15 cellular contexts compared by ENCODE assay signal in the genomic region with DNA sequence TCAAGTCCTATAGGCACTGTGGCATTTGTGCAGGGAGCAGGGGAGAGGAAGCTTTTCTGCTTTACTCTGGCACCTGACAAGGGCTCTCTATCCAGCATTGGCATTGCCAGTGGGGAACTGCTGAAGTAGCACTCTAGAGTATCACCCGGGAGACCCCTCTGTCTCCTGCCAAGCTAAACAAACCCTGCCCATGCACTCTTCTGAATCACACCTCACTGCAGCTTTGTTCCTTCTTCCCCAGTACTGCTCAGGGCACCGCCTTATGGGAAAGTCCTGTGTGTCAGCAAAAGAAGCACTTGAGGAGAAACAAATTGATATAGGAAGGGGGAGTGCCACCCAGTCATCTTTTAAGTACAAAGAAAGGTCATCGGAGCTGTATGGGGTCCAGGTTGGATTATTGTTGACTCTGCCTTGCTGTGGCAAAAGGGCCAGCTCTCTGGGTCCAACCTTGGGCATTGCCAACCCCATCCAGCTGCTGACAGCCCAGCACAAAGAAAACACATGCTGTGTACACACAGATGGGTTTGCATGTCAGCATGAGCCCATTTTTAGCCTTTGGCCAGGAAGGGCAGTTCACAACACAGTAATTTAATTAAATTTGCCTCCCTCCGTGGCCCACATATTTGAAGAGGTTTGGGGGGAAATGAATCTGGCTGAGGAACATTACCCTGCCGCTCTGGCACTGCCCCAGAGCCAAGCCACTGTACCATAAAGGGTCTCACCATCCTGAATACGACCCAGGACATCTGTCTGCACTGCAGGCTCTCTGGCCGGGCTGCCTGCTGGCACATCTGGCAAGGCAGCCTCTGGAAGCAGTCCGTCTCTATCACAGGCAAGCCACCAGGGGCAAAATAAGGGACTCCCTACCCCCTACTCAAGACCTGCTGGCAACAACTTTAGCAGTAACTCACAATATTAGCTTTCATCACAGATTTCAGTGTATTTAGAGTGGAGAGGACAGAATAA. TPM values are rescaled to one million over a fixed set of nuclear protein-coding genes. Genes with fewer than 3 reads are reported as not detected.
DNase-seq lines count a peak whose midpoint lies in the region; ATAC-seq, FAIRE-seq and TF ChIP-seq lines count a peak whose summit lies in the region.
"Had no signal": no experiment of that assay in that cellular context is flagged by ENCODE, and none has a peak within 500 bp of the region (broad histone marks: within the 10 kb centered on the region; RNA-seq: fewer than 3 reads in every experiment).

No MANE protein-coding gene starts in this region.

- no peaks in the 10 kb centered on the region for H3K79me2 ChIP-seq in astrocyte (ENCODE audit: insufficient read depth, low read length)

- H3K27ac ChIP-seq in BLaER1 (no peak overlapping the region), astrocyte (ENCODE audit: low read depth, low read length) (no peak overlapping the region)
- H3K27ac ChIP-seq: spleen, VCaP had no signal

- H3K4me3 Mint-ChIP-seq in astrocyte (ENCODE audit: unreplicated experiment) = no peak overlapping the region
- no peak overlapping the region for H3K4me3 Mint-ChIP-seq in T-helper 2 cell treated with Interferon-gamma antibody and Interleukin-4, amounts not matched to agents 5 μg/mL and 100 μg/mL, for 36 hours
- H3K4me3 Mint-ChIP-seq: B cell; effector memory CD8-positive, alpha-beta T cell; stimulated activated memory B cell treated with anti-CD40 and anti-IgM and Interleukin-4, amounts not matched to agents 10 μg/mL and 1 μg/mL and 100 μg/mL, for 72 hours had no signal

- no peaks in the 10 kb centered on the region for H3K9me3 Mint-ChIP-seq in astrocyte (ENCODE audit: unreplicated experiment)
- no peaks in the 10 kb centered on the region for H3K9me3 Mint-ChIP-seq in T-helper 2 cell treated with Interferon-gamma antibody and Interleukin-4, amounts not matched to agents 5 μg/mL and 100 μg/mL, for 36 hours
- H3K9me3 Mint-ChIP-seq: effector memory CD8-positive, alpha-beta T cell; stimulated activated memory B cell treated with anti-CD40 and anti-IgM and Interleukin-4, amounts not matched to agents 10 μg/mL and 1 μg/mL and 100 μg/mL, for 72 hours had no signal

- no peak for ATAC-seq in HG03460 (IDR thresholded peaks at IDR 0.05; ENCODE audit: unreplicated experiment)
- ATAC-seq: effector memory CD8-positive, alpha-beta T cell; stimulated activated memory B cell treated with anti-CD40 and anti-IgM and Interleukin-4, amounts not matched to agents 10 μg/mL and 1 μg/mL and 100 μg/mL, for 72 hours had no signal

- peaks cover 97% of the 10 kb centered on the region for H3K36me3 ChIP-seq in BLaER1
- H3K36me3 ChIP-seq in astrocyte (ENCODE audit: insufficient read depth, low read length) = no peaks in the 10 kb centered on the region

- H3K4me1 ChIP-seq in BLaER1 = peaks cover 48% of the 10 kb centered on the region
- peaks cover 26% of the 10 kb centered on the region for H3K4me1 ChIP-seq in astrocyte (ENCODE audit: insufficient read depth, low read length)

- H2AFZ ChIP-seq in astrocyte (ENCODE audit: low read depth, low read length) = no peak overlapping the region

- H3K27me3 ChIP-seq in BLaER1 (no peaks in the 10 kb centered on the region), astrocyte (ENCODE audit: insufficient read depth, low read length) (no peaks in the 10 kb centered on the region)
- H3K27me3 ChIP-seq: spleen had no signal

- H3K4me2 ChIP-seq in BLaER1 (0 out of 2 replicates have a peak overlapping the region, but pooled peaks have one; percentile 2), astrocyte (ENCODE audit: low read length) (peak overlapping the region; percentile 25)

- H3K27ac Mint-ChIP-seq in astrocyte (ENCODE audit: unreplicated experiment) = no peak overlapping the region
- no peak overlapping the region for H3K27ac Mint-ChIP-seq in T-helper 2 cell treated with Interferon-gamma antibody and Interleukin-4, amounts not matched to agents 5 μg/mL and 100 μg/mL, for 36 hours
- H3K27ac Mint-ChIP-seq: B cell; effector memory CD8-positive, alpha-beta T cell; stimulated activated memory B cell treated with anti-CD40 and anti-IgM and Interleukin-4, amounts not matched to agents 10 μg/mL and 1 μg/mL and 100 μg/mL, for 72 hours had no signal

- H3K4me1 Mint-ChIP-seq in astrocyte (ENCODE audit: low read depth, unreplicated experiment) = peaks cover 19% of the 10 kb centered on the region
- peaks cover 7% of the 10 kb centered on the region for H3K4me1 Mint-ChIP-seq in T-helper 2 cell treated with Interferon-gamma antibody and Interleukin-4, amounts not matched to agents 5 μg/mL and 100 μg/mL, for 36 hours (ENCODE audit: low read depth)
- H3K4me1 Mint-ChIP-seq: B cell had no signal

- no peaks in the 10 kb centered on the region for H3K9me3 ChIP-seq in BLaER1
- no peaks in the 10 kb centered on the region for H3K9me3 ChIP-seq in astrocyte (ENCODE audit: insufficient read depth, low read depth, low read length)
- H3K9me3 ChIP-seq: spleen had no signal

- peaks cover 99% of the 10 kb centered on the region for H4K20me1 ChIP-seq in BLaER1
- peaks cover 92% of the 10 kb centered on the region for H4K20me1 ChIP-seq in astrocyte (ENCODE audit: insufficient read depth, low read length)

- H3K9ac ChIP-seq in BLaER1 (no peak overlapping the region), astrocyte (ENCODE audit: low read length) (no peak overlapping the region)

- TF ChIP-seq CTCF in astrocyte (IDR thresholded peaks at IDR 0.05; ENCODE audit: insufficient read depth, low read depth, low read length) (no peak), GM10266 (IDR thresholded peaks at IDR 0.05; ENCODE audit: control insufficient read depth, insufficient read depth, low read depth, missing control alignments) (no peak)

- FAIRE-seq in astrocyte (lab: Jason Lieb, UNC) = no peak

- H3K36me3 Mint-ChIP-seq in astrocyte (ENCODE audit: low read depth, unreplicated experiment) = peaks cover 16% of the 10 kb centered on the region
- H3K36me3 Mint-ChIP-seq in T-helper 2 cell treated with Interferon-gamma antibody and Interleukin-4, amounts not matched to agents 5 μg/mL and 100 μg/mL, for 36 hours (ENCODE audit: low read depth) = peaks cover 6% of the 10 kb centered on the region

- no peaks in the 10 kb centered on the region for H3K27me3 Mint-ChIP-seq in astrocyte (ENCODE audit: low read depth, unreplicated experiment)
- H3K27me3 Mint-ChIP-seq in T-helper 2 cell treated with Interferon-gamma antibody and Interleukin-4, amounts not matched to agents 5 μg/mL and 100 μg/mL, for 36 hours (ENCODE audit: low read depth) = no peaks in the 10 kb centered on the region
- H3K27me3 Mint-ChIP-seq: B cell; effector memory CD8-positive, alpha-beta T cell; stimulated activated memory B cell treated with anti-CD40 and anti-IgM and Interleukin-4, amounts not matched to agents 10 μg/mL and 1 μg/mL and 100 μg/mL, for 72 hours had no signal

- DNase-seq in NCI-H1417 treated with DMSO at 0.1 percent for 48 hours (lab: John Stamatoyannopoulos, UW) (peak; percentile 22), astrocyte (ENCODE audit: low read depth) (peak; percentile 68), kidney glomerular epithelial cell (lab: John Stamatoyannopoulos, UW) (peak; percentile 90), inferior parietal cortex (ENCODE audit: extremely low spot score) (no peak), GM10266 (ENCODE audit: extremely low spot score) (no peak)
- no peak for DNase-seq in T-helper 2 cell treated with Interferon-gamma antibody and Interleukin-4, amounts not matched to agents 5 μg/mL and 100 μg/mL, for 36 hours (ENCODE audit: low spot score)
- DNase-seq: activated effector memory CD4-positive, alpha-beta T cell treated with anti-CD3 and anti-CD28 coated beads, Interleukin-2, amount 50 U/mL, for 16 hours; effector memory CD8-positive, alpha-beta T cell; islet precursor cell; spleen had no signal

- H3K4me3 ChIP-seq in BLaER1 = no peak overlapping the region
- H3K4me3 ChIP-seq in astrocyte (ENCODE audit: insufficient read depth, low read depth, low read length) = no peak overlapping the region
- H3K4me3 ChIP-seq: spleen had no signal

RNA-seq across cellular contexts. Expression of gene LRRC4, which starts 13.1 kb away (rescaled TPM):
- 4.4 and 4.5 TPM in 2 replicates for total RNA-seq in astrocyte

Comparison
In these comparisons a context has a peak if more than half of its experiments do, and no peak if none do; other contexts are left out.
1. DNase-seq: peak in NCI-H1417 treated with DMSO at 0.1 percent for 48 hours (single experiment), astrocyte (single experiment) and kidney glomerular epithelial cell (single experiment); none in inferior parietal cortex (single experiment), T-helper 2 cell treated with Interferon-gamma antibody and Interleukin-4, amounts not matched to agents 5 μg/mL and 100 μg/mL, for 36 hours (single experiment) and GM10266 (single experiment).